8 cellular contexts compared by ENCODE assay signal in the genomic region with DNA sequence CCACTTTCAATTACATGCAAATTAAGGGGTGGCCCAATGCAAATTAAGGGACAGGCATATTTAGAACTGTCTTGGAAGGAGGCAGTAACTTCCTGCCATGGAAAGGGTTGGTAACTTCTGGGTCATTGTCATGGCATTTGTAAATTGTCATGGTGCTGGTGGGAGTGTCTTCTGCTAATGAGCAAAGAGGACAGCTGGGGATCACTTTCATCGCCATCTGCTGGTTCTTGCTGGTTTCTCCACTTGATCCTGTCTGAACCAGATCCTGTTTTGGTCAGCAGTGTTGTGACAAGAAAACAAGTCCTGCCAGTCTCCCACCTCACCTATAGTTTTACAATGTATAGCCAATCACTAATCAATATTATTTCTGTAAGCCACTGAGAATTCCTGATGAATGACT. TPM values are rescaled to one million over a fixed set of nuclear protein-coding genes. Genes with fewer than 3 reads are reported as not detected.
DNase-seq lines count a peak whose midpoint lies in the region; ATAC-seq and TF ChIP-seq lines count a peak whose summit lies in the region.

No MANE protein-coding gene starts in this region.

- no peaks in the 10 kb centered on the region for H3K4me1 Mint-ChIP-seq in activated T-cell treated with anti-CD3 and anti-CD28 coated beads, Interleukin-2, amount 50 U/mL, for 72 hours (ENCODE audit: low read depth)
- H3K4me1 Mint-ChIP-seq in activated T-cell treated with anti-CD3 and anti-CD28 coated beads, Interleukin-2, amount 50 U/mL, for 4 hours (ENCODE audit: low read depth): no peaks in the 10 kb centered on the region
- no peaks in the 10 kb centered on the region for H3K4me1 Mint-ChIP-seq in stimulated activated naive B cell treated with anti-CD40 and anti-IgM and Interleukin-4, amounts not matched to agents 10 μg/mL and 1 μg/mL and 100 μg/mL, for 72 hours

- H3K4me3 ChIP-seq in choroid plexus epithelial cell (ENCODE audit: low read depth, low read length): no peak overlapping the region

- peaks cover 6% of the 10 kb centered on the region for H3K27me3 Mint-ChIP-seq in activated T-cell treated with anti-CD3 and anti-CD28 coated beads, Interleukin-2, amount 50 U/mL, for 72 hours (ENCODE audit: low read depth)
- peaks cover 3% of the 10 kb centered on the region for H3K27me3 Mint-ChIP-seq in activated T-cell treated with anti-CD3 and anti-CD28 coated beads, Interleukin-2, amount 50 U/mL, for 4 hours (ENCODE audit: low read depth)
- no peaks in the 10 kb centered on the region for H3K27me3 Mint-ChIP-seq in stimulated activated naive B cell treated with anti-CD40 and anti-IgM and Interleukin-4, amounts not matched to agents 10 μg/mL and 1 μg/mL and 100 μg/mL, for 72 hours

- ATAC-seq in activated T-cell treated with anti-CD3 and anti-CD28 coated beads, Interleukin-2, amount 50 U/mL, for 72 hours (replicated peaks in 1 of 2): peak; percentile 36 to 44
- ATAC-seq in activated T-cell treated with anti-CD3 and anti-CD28 coated beads, Interleukin-2, amount 50 U/mL, for 4 hours: no peak
- peak; percentile 68 for ATAC-seq in HG02588 (IDR thresholded peaks at IDR 0.05; ENCODE audit: unreplicated experiment)
- peak; percentile 72 to 79 for ATAC-seq in stimulated activated naive B cell treated with anti-CD40 and anti-IgM and Interleukin-4, amounts not matched to agents 10 μg/mL and 1 μg/mL and 100 μg/mL, for 72 hours (replicated peaks)

- H3K27ac Mint-ChIP-seq in activated T-cell treated with anti-CD3 and anti-CD28 coated beads, Interleukin-2, amount 50 U/mL, for 72 hours: no peak overlapping the region
- H3K27ac Mint-ChIP-seq in stimulated activated naive B cell treated with anti-CD40 and anti-IgM and Interleukin-4, amounts not matched to agents 10 μg/mL and 1 μg/mL and 100 μg/mL, for 72 hours: no peak overlapping the region

- DNase-seq in activated T-cell treated with anti-CD3 and anti-CD28 coated beads, Interleukin-2, amount 50 U/mL, for 72 hours: peak; percentile 9 to 13
- DNase-seq in activated T-cell treated with anti-CD3 and anti-CD28 coated beads, Interleukin-2, amount 50 U/mL, for 4 hours: no peak
- DNase-seq in NCI-H2171 (lab: John Stamatoyannopoulos, UW) (peak; percentile 14), choroid plexus epithelial cell (ENCODE audit: low read depth) (peak; percentile 57), NCI-H146 treated with DMSO at 0.1 percent for 48 hours (lab: John Stamatoyannopoulos, UW; ENCODE audit: unreplicated experiment) (no peak), hippocampal formation (lab: John Stamatoyannopoulos, UW) (no peak)
- DNase-seq in stimulated activated naive B cell treated with anti-CD40 and anti-IgM and Interleukin-4, amounts not matched to agents 10 μg/mL and 1 μg/mL and 100 μg/mL, for 72 hours: no peak

- H3K4me3 Mint-ChIP-seq in activated T-cell treated with anti-CD3 and anti-CD28 coated beads, Interleukin-2, amount 50 U/mL, for 72 hours: no peak overlapping the region
- no peak overlapping the region for H3K4me3 Mint-ChIP-seq in activated T-cell treated with anti-CD3 and anti-CD28 coated beads, Interleukin-2, amount 50 U/mL, for 4 hours
- no peak overlapping the region for H3K4me3 Mint-ChIP-seq in stimulated activated naive B cell treated with anti-CD40 and anti-IgM and Interleukin-4, amounts not matched to agents 10 μg/mL and 1 μg/mL and 100 μg/mL, for 72 hours

- peak; percentile 69 for TF ChIP-seq CTCF in choroid plexus epithelial cell (conservative IDR thresholded peaks at IDR 0.05; ENCODE audit: low read depth, low read length)

- peaks cover 4 to 5% of the 10 kb centered on the region in 2 donors for H3K9me3 Mint-ChIP-seq in activated T-cell treated with anti-CD3 and anti-CD28 coated beads, Interleukin-2, amount 50 U/mL, for 72 hours
- peaks cover 14% of the 10 kb centered on the region for H3K9me3 Mint-ChIP-seq in activated T-cell treated with anti-CD3 and anti-CD28 coated beads, Interleukin-2, amount 50 U/mL, for 4 hours
- H3K9me3 Mint-ChIP-seq in stimulated activated naive B cell treated with anti-CD40 and anti-IgM and Interleukin-4, amounts not matched to agents 10 μg/mL and 1 μg/mL and 100 μg/mL, for 72 hours: peaks cover 8 to 11% of the 10 kb centered on the region in 2 donors

- H3K36me3 Mint-ChIP-seq in activated T-cell treated with anti-CD3 and anti-CD28 coated beads, Interleukin-2, amount 50 U/mL, for 72 hours (ENCODE audit: insufficient read depth in 2 of 2): no peaks in the 10 kb centered on the region
- no peaks in the 10 kb centered on the region for H3K36me3 Mint-ChIP-seq in activated T-cell treated with anti-CD3 and anti-CD28 coated beads, Interleukin-2, amount 50 U/mL, for 4 hours (ENCODE audit: insufficient read depth)
- H3K36me3 Mint-ChIP-seq in stimulated activated naive B cell treated with anti-CD40 and anti-IgM and Interleukin-4, amounts not matched to agents 10 μg/mL and 1 μg/mL and 100 μg/mL, for 72 hours: peaks cover 0 to 6% of the 10 kb centered on the region in 2 donors

RNA-seq across cellular contexts. Expression of gene UGT3A2, which starts 23.4 kb away (rescaled TPM):
- not detected for total RNA-seq in activated T-cell treated with anti-CD3 and anti-CD28 coated beads, Interleukin-2, amount 50 U/mL, for 72 hours
- not detected for total RNA-seq in activated T-cell treated with anti-CD3 and anti-CD28 coated beads, Interleukin-2, amount 50 U/mL, for 4 hours

Comparison
In these comparisons a context has a peak if more than half of its experiments do, and no peak if none do; other contexts are left out.
1. ATAC-seq: peak in activated T-cell treated with anti-CD3 and anti-CD28 coated beads, Interleukin-2, amount 50 U/mL, for 72 hours (2 of 2), HG02588 (single experiment) and stimulated activated naive B cell treated with anti-CD40 and anti-IgM and Interleukin-4, amounts not matched to agents 10 μg/mL and 1 μg/mL and 100 μg/mL, for 72 hours (2 of 2); none in activated T-cell treated with anti-CD3 and anti-CD28 coated beads, Interleukin-2, amount 50 U/mL, for 4 hours (0 of 2).
2. DNase-seq: peak in activated T-cell treated with anti-CD3 and anti-CD28 coated beads, Interleukin-2, amount 50 U/mL, for 72 hours (2 of 2), NCI-H2171 (single experiment) and choroid plexus epithelial cell (single experiment); none in activated T-cell treated with anti-CD3 and anti-CD28 coated beads, Interleukin-2, amount 50 U/mL, for 4 hours (single experiment), stimulated activated naive B cell treated with anti-CD40 and anti-IgM and Interleukin-4, amounts not matched to agents 10 μg/mL and 1 μg/mL and 100 μg/mL, for 72 hours (single experiment), NCI-H146 treated with DMSO at 0.1 percent for 48 hours (single experiment) and hippocampal formation (0 of 2).